16 cellular contexts compared by ENCODE assay signal in genomic region chr21:28734522-28735175, GRCh38.
"Had no signal": no experiment of that assay in that cellular context is flagged by ENCODE, and none has a peak within 500 bp of the region (broad histone marks: within the 10 kb centered on the region; RNA-seq: fewer than 3 reads in every experiment).

No MANE protein-coding gene starts in this region.

- H3K27ac ChIP-seq: gastroesophageal sphincter, neutrophil, parathyroid adenoma had no signal

- H3K4me1 ChIP-seq: parathyroid adenoma had no signal

- H3K27me3 ChIP-seq: gastroesophageal sphincter, neutrophil had no signal

- ATAC-seq: gastroesophageal sphincter; left ventricle myocardium superior; natural killer cell; stimulated activated memory B cell treated with anti-CD40 and anti-IgM and Interleukin-4, amounts not matched to agents 10 μg/mL and 1 μg/mL and 100 μg/mL, for 72 hours had no signal

- DNase-seq: activated CD4-positive, alpha-beta T cell treated with anti-CD3 and anti-CD28 coated beads, Interleukin-2, amount 10 ng/mL, durations not matched to agents 7 days and 5 days; activated CD8-positive, alpha-beta memory T cell treated with anti-CD3 and anti-CD28 coated beads for 24 hours; activated naive CD8-positive, alpha-beta T cell treated with anti-CD3 and anti-CD28 coated beads, Interleukin-2, amount 10 ng/mL, durations not matched to agents 7 days and 5 days; cortex of kidney; effector CD4-positive, alpha-beta T cell; islet precursor cell; left ventricle myocardium superior; mesendoderm; natural killer cell; retina; stimulated activated CD4-positive, alpha-beta T cell treated with anti-CD3 and anti-CD28 coated beads, Interleukin-2, amount 100 ng/mL, for 48 hours had no signal

- FAIRE-seq: endothelial cell of umbilical vein had no signal
